8 cellular contexts compared by ENCODE assay signal in genomic region chr10:93115661-93116383, GRCh38. TPM values are rescaled to one million over a fixed set of nuclear protein-coding genes. Genes with fewer than 3 reads are reported as not detected.
DNase-seq lines count a peak whose midpoint lies in the region; ATAC-seq and TF ChIP-seq lines count a peak whose summit lies in the region.

No MANE protein-coding gene starts in this region.

- H3K27me3 ChIP-seq in RWPE2 (ENCODE audit: insufficient read depth, poor library complexity, severe bottlenecking) (no peaks in the 10 kb centered on the region), prostate gland (replicated peaks; ENCODE audit: insufficient read depth) (no peaks in the 10 kb centered on the region)

- no peaks in the 10 kb centered on the region for H3K36me3 Mint-ChIP-seq in activated T-helper 17 cell treated with anti-CD3 and anti-CD28 coated beads, Interleukin-2, amount 50 U/mL, for 72 hours (ENCODE audit: low read depth)

- H3K36me3 ChIP-seq in RWPE2 (ENCODE audit: low read depth) (no peaks in the 10 kb centered on the region), prostate gland (no peaks in the 10 kb centered on the region)

- H3K4me3 ChIP-seq in RWPE2 (ENCODE audit: severe bottlenecking): no peak overlapping the region
- no peak overlapping the region for H3K4me3 ChIP-seq in prostate gland

- no peak overlapping the region for H3K4me3 Mint-ChIP-seq in activated T-helper 17 cell treated with anti-CD3 and anti-CD28 coated beads, Interleukin-2, amount 50 U/mL, for 72 hours

- peak; percentile 46 for DNase-seq in NCI-H2227 (lab: John Stamatoyannopoulos, UW; ENCODE audit: unreplicated experiment)
- DNase-seq in NCI-H2227 treated with DMSO at 0.1 percent for 48 hours (lab: John Stamatoyannopoulos, UW): no peak
- no peak for DNase-seq in RWPE2 (ENCODE audit: low spot score)
- DNase-seq in glomerular endothelial cell (ENCODE audit: extremely low read depth, low read depth, low spot score): peak; percentile 9
- peak; percentile 55 for DNase-seq in prostate gland (ENCODE audit: low spot score)

- TF ChIP-seq POLR2A in prostate gland (IDR thresholded peaks at IDR 0.05): no peak

- H3K9me3 ChIP-seq in RWPE2 (ENCODE audit: severe bottlenecking): no peaks in the 10 kb centered on the region
- no peaks in the 10 kb centered on the region for H3K9me3 ChIP-seq in prostate gland

- WGBS in prostate gland: 82% methylated on average over 4 of the region's 4 CpGs

- TF ChIP-seq CTCF in RWPE2 (IDR thresholded peaks at IDR 0.05; ENCODE audit: poor library complexity, severe bottlenecking): peak; percentile 21
- TF ChIP-seq CTCF in prostate gland (IDR thresholded peaks at IDR 0.05): peak in 3 of 4 experiments; percentile 29 to 41 (median 40)

- ATAC-seq in HG03432 (IDR thresholded peaks at IDR 0.05; ENCODE audit: unreplicated experiment) (peak; percentile 58), RWPE2 (ENCODE audit: low read depth) (peak; percentile 52; the same call in 2 of the 3 replicates), HG02588 (IDR thresholded peaks at IDR 0.05; ENCODE audit: unreplicated experiment) (no peak)
- ATAC-seq in activated T-helper 17 cell treated with anti-CD3 and anti-CD28 coated beads, Interleukin-2, amount 50 U/mL, for 72 hours (replicated peaks): peak; percentile 70

- H3K27ac ChIP-seq in RWPE2 (ENCODE audit: poor library complexity, severe bottlenecking): no peak overlapping the region
- no peak overlapping the region for H3K27ac ChIP-seq in prostate gland

- H3K27me3 Mint-ChIP-seq in activated T-helper 17 cell treated with anti-CD3 and anti-CD28 coated beads, Interleukin-2, amount 50 U/mL, for 72 hours: peaks cover 8% of the 10 kb centered on the region

- no peak overlapping the region for H3K27ac Mint-ChIP-seq in activated T-helper 17 cell treated with anti-CD3 and anti-CD28 coated beads, Interleukin-2, amount 50 U/mL, for 72 hours

- no peaks in the 10 kb centered on the region for H3K4me1 ChIP-seq in RWPE2 (ENCODE audit: insufficient read depth, poor library complexity, severe bottlenecking)
- no peaks in the 10 kb centered on the region for H3K4me1 ChIP-seq in prostate gland (replicated peaks)

- intact Hi-C loops in prostate gland (cut with DNase I): no loop called here

- H3K9me3 Mint-ChIP-seq in activated T-helper 17 cell treated with anti-CD3 and anti-CD28 coated beads, Interleukin-2, amount 50 U/mL, for 72 hours: no peaks in the 10 kb centered on the region

- peaks cover 10% of the 10 kb centered on the region for H3K4me1 Mint-ChIP-seq in activated T-helper 17 cell treated with anti-CD3 and anti-CD28 coated beads, Interleukin-2, amount 50 U/mL, for 72 hours

RNA-seq across cellular contexts. Expression of gene CYP26A1, which starts 42.1 kb away (rescaled TPM):
- under 1 TPM in 1 of 2 donors, not detected in 1; 0.40 TPM for total RNA-seq in activated T-helper 17 cell treated with anti-CD3 and anti-CD28 coated beads, Interleukin-2, amount 50 U/mL, for 72 hours
- total RNA-seq in glomerular endothelial cell (not detected in 2 replicates), prostate gland (not detected)

RNA-seq across cellular contexts. Expression of gene CYP26C1, which starts 55.2 kb away (rescaled TPM):
- not detected for total RNA-seq in activated T-helper 17 cell treated with anti-CD3 and anti-CD28 coated beads, Interleukin-2, amount 50 U/mL, for 72 hours
- total RNA-seq in glomerular endothelial cell: 0.05 and 1.1 TPM in 2 replicates
- total RNA-seq in prostate gland: 1 to 10 TPM in 1 of 2 donors, under 1 TPM in 1; 0.09 to 1.1 TPM

Comparison
In these comparisons a context has a peak if more than half of its experiments do, and no peak if none do; other contexts are left out.
1. DNase-seq: peak in NCI-H2227 (single experiment), glomerular endothelial cell (single experiment) and prostate gland (single experiment); none in NCI-H2227 treated with DMSO at 0.1 percent for 48 hours (single experiment) and RWPE2 (single experiment).